Comparison of ENCODE assay signal across 24 cellular contexts in genomic region chr9:103999375-104000062, GRCh38.
"Had no signal": no experiment of that assay in that cellular context is flagged by ENCODE, and none has a peak within 500 bp of the region (broad histone marks: within the 10 kb centered on the region; RNA-seq: fewer than 3 reads in every experiment).

No MANE protein-coding gene starts in this region.

- H3K36me3 ChIP-seq: ascending aorta, brain microvascular endothelial cell, ovary, thyroid gland had no signal

- ATAC-seq: activated CD8-positive, alpha-beta memory T cell treated with anti-CD3 and anti-CD28 coated beads, Interleukin-2, amount 10 ng/mL, durations not matched to agents 7 days and 5 days; activated CD8-positive, alpha-beta T cell treated with anti-CD3 and anti-CD28 coated beads for 36 hours; activated naive CD4-positive, alpha-beta T cell treated with anti-CD3 and anti-CD28 coated beads, Interleukin-2, amount 50 U/mL, for 72 hours; foreskin keratinocyte; left lobe of liver; natural killer cell; sciatic nerve; T-cell had no signal

- H3K4me3 ChIP-seq: ascending aorta, ovary, thyroid gland had no signal

- H3K4me1 ChIP-seq: ascending aorta, foreskin keratinocyte, thyroid gland had no signal

- DNase-seq: activated CD4-positive, alpha-beta T cell treated with anti-CD3 and anti-CD28 coated beads, Interleukin-2, amount 10 ng/mL, durations not matched to agents 7 days and 5 days; activated CD4-positive, CD25-positive, alpha-beta regulatory T cell treated with anti-CD3 and anti-CD28 coated beads, Interleukin-2, amount 50 U/mL, for 72 hours; activated CD8-positive, alpha-beta memory T cell treated with anti-CD3 and anti-CD28 coated beads, Interleukin-2, amount 10 ng/mL, durations not matched to agents 7 days and 5 days; activated CD8-positive, alpha-beta T cell treated with anti-CD3 and anti-CD28 coated beads for 36 hours; activated effector memory CD4-positive, alpha-beta T cell treated with anti-CD3 and anti-CD28 coated beads, Interleukin-2, amount 50 U/mL, for 16 hours; activated T-cell treated with anti-CD3 and anti-CD28 coated beads for 4 hours; brain microvascular endothelial cell; central memory CD4-positive, alpha-beta T cell; effector memory CD4-positive, alpha-beta T cell; foreskin keratinocyte; midbrain; natural killer cell; small intestine; stimulated activated CD4-positive, alpha-beta T cell treated with anti-CD3 and anti-CD28 coated beads, Interleukin-2, amount 100 ng/mL, for 48 hours; stimulated activated CD8-positive, alpha-beta memory T cell treated with anti-CD3 and anti-CD28 coated beads, Interleukin-4, amount 100 ng/mL, for 48 hours; stimulated activated naive CD4-positive, alpha-beta T cell; T-cell had no signal

- H3K9me3 ChIP-seq: ascending aorta, ovary, thyroid gland had no signal

- H3K27ac ChIP-seq: ascending aorta, brain microvascular endothelial cell, foreskin keratinocyte, ovary, thyroid gland, VCaP had no signal

- H3K27me3 ChIP-seq: ascending aorta, brain microvascular endothelial cell, foreskin keratinocyte, ovary, thyroid gland had no signal
